15 cellular contexts compared by ENCODE assay signal in the genomic region with DNA sequence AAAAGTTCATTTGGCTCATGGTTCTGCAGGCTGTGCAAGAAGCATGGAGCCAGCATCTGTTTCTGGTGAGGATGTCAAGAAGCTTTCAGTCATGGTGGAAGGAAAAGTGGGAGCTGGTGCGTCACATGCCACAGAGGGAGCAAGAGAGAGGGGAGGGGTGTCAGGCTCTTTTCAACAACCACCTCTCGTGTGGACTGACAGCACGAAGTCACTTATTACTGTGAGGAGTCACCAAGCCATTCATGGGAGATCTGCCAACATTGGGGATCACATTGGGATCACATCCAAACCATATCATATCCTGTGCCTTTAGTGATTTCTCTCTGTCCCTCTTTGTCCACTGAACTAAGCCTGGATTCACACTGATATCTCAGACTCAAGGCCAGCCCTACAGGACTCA.
DNase-seq lines count a peak whose midpoint lies in the region; ATAC-seq and TF ChIP-seq lines count a peak whose summit lies in the region.
"Had no signal": no experiment of that assay in that cellular context is flagged by ENCODE, and none has a peak within 500 bp of the region (broad histone marks: within the 10 kb centered on the region; RNA-seq: fewer than 3 reads in every experiment).

No MANE protein-coding gene starts in this region.

- no peak for DNase-seq in activated T-cell treated with anti-CD3 and anti-CD28 coated beads, Interleukin-2, amount 50 U/mL, for 72 hours
- no peak for DNase-seq in activated T-cell treated with anti-CD3 and anti-CD28 coated beads, Interleukin-2, amount 50 U/mL, for 48 hours
- DNase-seq in NAMALWA (ENCODE audit: low spot score) (peak; percentile 41), mammary epithelial cell (no peak), putamen (ENCODE audit: low spot score) (no peak), PC-9 (no peak)
- DNase-seq: DMS53, NCI-H2029, NCI-H524 treated with DMSO at 0.1 percent for 48 hours had no signal

- POLR2A ChIA-PET in PC-9 (lab: Charles Lee; ENCODE audit: unreplicated experiment) = no interaction called here

- no peak overlapping the region for H3K9ac ChIP-seq in mammary epithelial cell (ENCODE audit: insufficient read depth, low read length)

- no peak for ATAC-seq in activated T-cell treated with anti-CD3 and anti-CD28 coated beads, Interleukin-2, amount 50 U/mL, for 72 hours (replicated peaks in 1 of 2)
- ATAC-seq in stimulated activated memory B cell treated with anti-CD40 and anti-IgM and Interleukin-4, amounts not matched to agents 10 μg/mL and 1 μg/mL and 100 μg/mL, for 72 hours = no peak
- ATAC-seq in GM18517 (IDR thresholded peaks at IDR 0.05; ENCODE audit: unreplicated experiment) = no peak

- H3F3A ChIP-seq in PC-9 (ENCODE audit: insufficient read depth, low read depth) = no peaks in the 10 kb centered on the region

- peak overlapping the region; percentile 65 to 78 for H3K4me3 Mint-ChIP-seq in activated T-cell treated with anti-CD3 and anti-CD28 coated beads, Interleukin-2, amount 50 U/mL, for 72 hours
- H3K4me3 Mint-ChIP-seq in stimulated activated memory B cell treated with anti-CD40 and anti-IgM and Interleukin-4, amounts not matched to agents 10 μg/mL and 1 μg/mL and 100 μg/mL, for 72 hours = peak overlapping the region; percentile 52

- in situ Hi-C loops in mammary epithelial cell (cut with MboI; ENCODE audit: low sequenced_read_pairs in 2 of 2) = no loop called here

- H3K27ac ChIP-seq in mammary epithelial cell (ENCODE audit: insufficient read depth, low read depth, low read length) = no peak overlapping the region
- H3K27ac ChIP-seq in PC-9 = no peak overlapping the region
- H3K27ac ChIP-seq: adrenal gland, right lobe of liver had no signal

- no peaks in the 10 kb centered on the region for H3K36me3 ChIP-seq in mammary epithelial cell (ENCODE audit: insufficient read depth, low read length)
- no peaks in the 10 kb centered on the region for H3K36me3 ChIP-seq in PC-9 (ENCODE audit: low read depth)
- H3K36me3 ChIP-seq: adrenal gland, Peyer's patch, right lobe of liver had no signal

- H3K79me2 ChIP-seq in mammary epithelial cell (ENCODE audit: insufficient read depth, low read length) (no peaks in the 10 kb centered on the region), PC-9 (ENCODE audit: low read depth) (no peaks in the 10 kb centered on the region)

- no peaks in the 10 kb centered on the region for H3K9me3 ChIP-seq in mammary epithelial cell (replicated peaks; ENCODE audit: insufficient read depth, low read length)
- H3K9me3 ChIP-seq in PC-9 (ENCODE audit: insufficient read depth, low read depth) = no peaks in the 10 kb centered on the region
- H3K9me3 ChIP-seq: adrenal gland, Peyer's patch, right lobe of liver had no signal

- H3K4me2 ChIP-seq in mammary epithelial cell (ENCODE audit: insufficient read depth, low read depth, low read length) (peak overlapping the region; percentile 0), PC-9 (no peak overlapping the region)

- H3K9me3 Mint-ChIP-seq in activated T-cell treated with anti-CD3 and anti-CD28 coated beads, Interleukin-2, amount 50 U/mL, for 72 hours = peaks cover 3 to 4% of the 10 kb centered on the region in 2 donors
- peaks cover 6% of the 10 kb centered on the region for H3K9me3 Mint-ChIP-seq in stimulated activated memory B cell treated with anti-CD40 and anti-IgM and Interleukin-4, amounts not matched to agents 10 μg/mL and 1 μg/mL and 100 μg/mL, for 72 hours

- peaks cover 67% of the 10 kb centered on the region for H3K4me1 Mint-ChIP-seq in activated T-cell treated with anti-CD3 and anti-CD28 coated beads, Interleukin-2, amount 50 U/mL, for 72 hours (ENCODE audit: low read depth)
- peaks cover 38% of the 10 kb centered on the region for H3K4me1 Mint-ChIP-seq in stimulated activated memory B cell treated with anti-CD40 and anti-IgM and Interleukin-4, amounts not matched to agents 10 μg/mL and 1 μg/mL and 100 μg/mL, for 72 hours

- BruUV-seq in mammary epithelial cell (replicated peaks; lab: Mats Ljungman, UMichigan) (no TSS peak), PC-9 (replicated peaks; lab: Mats Ljungman, UMichigan) (no TSS peak)

- H3K27me3 Mint-ChIP-seq in activated T-cell treated with anti-CD3 and anti-CD28 coated beads, Interleukin-2, amount 50 U/mL, for 72 hours (ENCODE audit: low read depth) = no peaks in the 10 kb centered on the region
- H3K27me3 Mint-ChIP-seq in stimulated activated memory B cell treated with anti-CD40 and anti-IgM and Interleukin-4, amounts not matched to agents 10 μg/mL and 1 μg/mL and 100 μg/mL, for 72 hours = no peaks in the 10 kb centered on the region

- H3K36me3 Mint-ChIP-seq in activated T-cell treated with anti-CD3 and anti-CD28 coated beads, Interleukin-2, amount 50 U/mL, for 72 hours (ENCODE audit: insufficient read depth in 2 of 2) = peaks cover 4 to 6% of the 10 kb centered on the region in 2 donors
- peaks cover 8% of the 10 kb centered on the region for H3K36me3 Mint-ChIP-seq in stimulated activated memory B cell treated with anti-CD40 and anti-IgM and Interleukin-4, amounts not matched to agents 10 μg/mL and 1 μg/mL and 100 μg/mL, for 72 hours

- CTCF ChIA-PET in mammary epithelial cell (lab: Charles Lee; ENCODE audit: low non-redundant PET) (interaction anchor here (0.6 kb wide), 1 partner anchor 11 kb away, joined by 3 read pairs; no protein-coding TSS in a partner anchor), PC-9 (lab: Charles Lee) (no interaction called here)

- H3K9me2 ChIP-seq in PC-9 (ENCODE audit: insufficient read depth) = no peaks in the 10 kb centered on the region

- H4K20me1 ChIP-seq in mammary epithelial cell (ENCODE audit: insufficient read depth, low read length) = no peaks in the 10 kb centered on the region
- H4K20me1 ChIP-seq in PC-9 (ENCODE audit: insufficient read depth) = no peaks in the 10 kb centered on the region

- intact Hi-C loops in mammary epithelial cell (cut with micrococcal nuclease) = no loop called here
- intact Hi-C loops in PC-9 (cut with micrococcal nuclease; ENCODE audit: unreplicated experiment) = no loop called here

- H3K27me3 ChIP-seq in mammary epithelial cell (ENCODE audit: insufficient read depth, low read length) (no peaks in the 10 kb centered on the region), PC-9 (ENCODE audit: insufficient read depth, low read depth) (peaks cover 25% of the 10 kb centered on the region)
- H3K27me3 ChIP-seq: adrenal gland, Peyer's patch, right lobe of liver had no signal

- TF ChIP-seq CTCF in mammary epithelial cell (conservative IDR thresholded peaks at IDR 0.05 in 1 of 2, IDR thresholded peaks at IDR 0.05 in 1 of 2; ENCODE audit: extremely low read depth in 1 of 2, insufficient read depth in 1 of 2, low read depth in 1 of 2, low read length in 2 of 2) = no peak
- TF ChIP-seq CTCF in PC-9 (conservative IDR thresholded peaks at IDR 0.05) = no peak

- H2AFZ ChIP-seq in mammary epithelial cell (ENCODE audit: low read depth, low read length) (peak overlapping the region; percentile 28), PC-9 (no peak overlapping the region)

- dilution Hi-C loops in mammary epithelial cell (cut with HindIII; ENCODE audit: low sequenced_read_pairs) = loop anchor here (5.0 kb wide), 1 partner anchor 46 kb away; no protein-coding TSS in a partner anchor

- H3K4me3 ChIP-seq in mammary epithelial cell (replicated peaks in 1 of 3; ENCODE audit: insufficient read depth in 1 of 3, low read depth in 2 of 3, low read length in 3 of 3) (no peak overlapping the region), PC-9 (no peak overlapping the region)
- H3K4me3 ChIP-seq: adrenal gland, lung, Peyer's patch, right lobe of liver had no signal

- peak overlapping the region; percentile 84 for H3K27ac Mint-ChIP-seq in activated T-cell treated with anti-CD3 and anti-CD28 coated beads, Interleukin-2, amount 50 U/mL, for 72 hours
- peak overlapping the region; percentile 24 for H3K27ac Mint-ChIP-seq in stimulated activated memory B cell treated with anti-CD40 and anti-IgM and Interleukin-4, amounts not matched to agents 10 μg/mL and 1 μg/mL and 100 μg/mL, for 72 hours

- H3K4me1 ChIP-seq in mammary epithelial cell (ENCODE audit: insufficient read depth, low read length) (peaks cover 31% of the 10 kb centered on the region), PC-9 (replicated peaks; ENCODE audit: insufficient read depth) (no peaks in the 10 kb centered on the region)
- H3K4me1 ChIP-seq: adrenal gland, right lobe of liver had no signal

- WGBS in mammary epithelial cell (ENCODE audit: low coverage, missing lambda C conversion rate) = 55% methylated on average over 3 of the region's 3 CpGs
